In genomic region chr1:163130250-163130856, GRCh38 we compare ENCODE assay signal across 28 cellular contexts.
"Had no signal": no experiment of that assay in that cellular context is flagged by ENCODE, and none has a peak within 500 bp of the region (broad histone marks: within the 10 kb centered on the region; RNA-seq: fewer than 3 reads in every experiment).

No MANE protein-coding gene starts in this region.

- H3K27ac ChIP-seq: colonic mucosa, dorsolateral prefrontal cortex, gastrocnemius medialis, lower lobe of right lung, ovary, prostate gland, uterus had no signal

- H3K27ac Mint-ChIP-seq: activated naive CD4-positive, alpha-beta T cell treated with anti-CD3 and anti-CD28 coated beads, Interleukin-2, amount 10 ng/mL, durations not matched to agents 7 days and 5 days; brain; effector memory CD8-positive, alpha-beta T cell; naive thymus-derived CD8-positive, alpha-beta T cell; stimulated activated effector memory CD8-positive, alpha-beta T cell treated with anti-CD3 and anti-CD28 coated beads, Interleukin-12 subunit alpha, Interleukin-12 subunit beta, amount 100 ng/mL, for 72 hours; stimulated activated naive CD8-positive, alpha-beta T cell treated with anti-CD3 and anti-CD28 coated beads, Interleukin-15, amount 100 ng/mL, for 72 hours; T-helper 1 cell treated with Interleukin-12 subunit alpha and Interleukin-12 subunit beta and Interleukin-4 antibody, amounts not matched to agents 30 μg/mL and 1 μg/mL, for 36 hours had no signal

- DNase-seq: activated CD4-positive, alpha-beta T cell treated with anti-CD3 and anti-CD28 coated beads for 4 hours; activated CD4-positive, alpha-beta T cell treated with anti-CD3 and anti-CD28 coated beads, Interleukin-2, amount 50 U/mL, for 48 hours; activated CD4-positive, CD25-positive, alpha-beta regulatory T cell; activated effector memory CD4-positive, alpha-beta T cell treated with anti-CD3 and anti-CD28 coated beads, Interleukin-2, amount 50 U/mL, for 16 hours; activated naive CD4-positive, alpha-beta T cell treated with anti-CD3 and anti-CD28 coated beads, Interleukin-2, amount 10 ng/mL, durations not matched to agents 7 days and 5 days; activated T-cell treated with anti-CD3 and anti-CD28 coated beads, Interleukin-2, amount 50 U/mL, for 48 hours; caudate nucleus; colonic mucosa; dorsolateral prefrontal cortex; effector memory CD8-positive, alpha-beta T cell; gastrocnemius medialis; islet precursor cell; left cardiac atrium; lower lobe of right lung; naive thymus-derived CD8-positive, alpha-beta T cell; ovary; right cardiac atrium; small intestine; stimulated activated CD4-positive, alpha-beta T cell treated with anti-CD3 and anti-CD28 coated beads, Interleukin-2, amount 100 ng/mL, for 24 hours; stimulated activated naive CD8-positive, alpha-beta T cell treated with anti-CD3 and anti-CD28 coated beads, Interleukin-15, amount 100 ng/mL, for 72 hours; T1000; trophoblast cell; uterus had no signal

- H3K4me3 ChIP-seq: colonic mucosa, dorsolateral prefrontal cortex, gastrocnemius medialis, lower lobe of right lung, ovary, prostate gland, uterus had no signal

- H3K4me1 ChIP-seq: colonic mucosa, gastrocnemius medialis, lower lobe of right lung, prostate gland, uterus had no signal

- ATAC-seq: effector memory CD8-positive, alpha-beta T cell; esophagus mucosa; gastrocnemius medialis; lower lobe of right lung; naive thymus-derived CD8-positive, alpha-beta T cell; stimulated activated effector memory CD8-positive, alpha-beta T cell treated with anti-CD3 and anti-CD28 coated beads, Interleukin-12 subunit alpha, Interleukin-12 subunit beta, amount 100 ng/mL, for 72 hours; stimulated activated naive CD8-positive, alpha-beta T cell treated with anti-CD3 and anti-CD28 coated beads, Interleukin-15, amount 100 ng/mL, for 72 hours had no signal

- H3K36me3 ChIP-seq: colonic mucosa, gastrocnemius medialis, lower lobe of right lung, ovary, prostate gland, uterus had no signal

- H3K4me1 Mint-ChIP-seq: activated naive CD4-positive, alpha-beta T cell treated with anti-CD3 and anti-CD28 coated beads, Interleukin-2, amount 10 ng/mL, durations not matched to agents 7 days and 5 days; brain; naive thymus-derived CD8-positive, alpha-beta T cell; stimulated activated effector memory CD8-positive, alpha-beta T cell treated with anti-CD3 and anti-CD28 coated beads, Interleukin-12 subunit alpha, Interleukin-12 subunit beta, amount 100 ng/mL, for 72 hours; stimulated activated naive CD8-positive, alpha-beta T cell treated with anti-CD3 and anti-CD28 coated beads, Interleukin-15, amount 100 ng/mL, for 72 hours had no signal

- H3K9me3 Mint-ChIP-seq: activated naive CD4-positive, alpha-beta T cell treated with anti-CD3 and anti-CD28 coated beads, Interleukin-2, amount 10 ng/mL, durations not matched to agents 7 days and 5 days; naive thymus-derived CD8-positive, alpha-beta T cell; stimulated activated effector memory CD8-positive, alpha-beta T cell treated with anti-CD3 and anti-CD28 coated beads, Interleukin-12 subunit alpha, Interleukin-12 subunit beta, amount 100 ng/mL, for 72 hours; stimulated activated naive CD8-positive, alpha-beta T cell treated with anti-CD3 and anti-CD28 coated beads, Interleukin-15, amount 100 ng/mL, for 72 hours; T-helper 1 cell treated with Interleukin-12 subunit alpha and Interleukin-12 subunit beta and Interleukin-4 antibody, amounts not matched to agents 30 μg/mL and 1 μg/mL, for 36 hours had no signal

- H3K27me3 ChIP-seq: colonic mucosa, dorsolateral prefrontal cortex, gastrocnemius medialis, ovary, uterus had no signal

- H3K4me3 Mint-ChIP-seq: activated naive CD4-positive, alpha-beta T cell treated with anti-CD3 and anti-CD28 coated beads, Interleukin-2, amount 10 ng/mL, durations not matched to agents 7 days and 5 days; brain; effector memory CD8-positive, alpha-beta T cell; naive thymus-derived CD8-positive, alpha-beta T cell; stimulated activated effector memory CD8-positive, alpha-beta T cell treated with anti-CD3 and anti-CD28 coated beads, Interleukin-12 subunit alpha, Interleukin-12 subunit beta, amount 100 ng/mL, for 72 hours; stimulated activated naive CD8-positive, alpha-beta T cell treated with anti-CD3 and anti-CD28 coated beads, Interleukin-15, amount 100 ng/mL, for 72 hours; T-helper 1 cell treated with Interleukin-12 subunit alpha and Interleukin-12 subunit beta and Interleukin-4 antibody, amounts not matched to agents 30 μg/mL and 1 μg/mL, for 36 hours had no signal

- H3K9me3 ChIP-seq: colonic mucosa, gastrocnemius medialis, lower lobe of right lung, ovary, prostate gland, uterus had no signal

- H3K36me3 Mint-ChIP-seq: activated naive CD4-positive, alpha-beta T cell treated with anti-CD3 and anti-CD28 coated beads, Interleukin-2, amount 10 ng/mL, durations not matched to agents 7 days and 5 days; brain; naive thymus-derived CD8-positive, alpha-beta T cell; stimulated activated effector memory CD8-positive, alpha-beta T cell treated with anti-CD3 and anti-CD28 coated beads, Interleukin-12 subunit alpha, Interleukin-12 subunit beta, amount 100 ng/mL, for 72 hours had no signal

- H3K27me3 Mint-ChIP-seq: activated naive CD4-positive, alpha-beta T cell treated with anti-CD3 and anti-CD28 coated beads, Interleukin-2, amount 10 ng/mL, durations not matched to agents 7 days and 5 days had no signal
